Comparison of ENCODE assay signal across 22 cellular contexts in the genomic region with DNA sequence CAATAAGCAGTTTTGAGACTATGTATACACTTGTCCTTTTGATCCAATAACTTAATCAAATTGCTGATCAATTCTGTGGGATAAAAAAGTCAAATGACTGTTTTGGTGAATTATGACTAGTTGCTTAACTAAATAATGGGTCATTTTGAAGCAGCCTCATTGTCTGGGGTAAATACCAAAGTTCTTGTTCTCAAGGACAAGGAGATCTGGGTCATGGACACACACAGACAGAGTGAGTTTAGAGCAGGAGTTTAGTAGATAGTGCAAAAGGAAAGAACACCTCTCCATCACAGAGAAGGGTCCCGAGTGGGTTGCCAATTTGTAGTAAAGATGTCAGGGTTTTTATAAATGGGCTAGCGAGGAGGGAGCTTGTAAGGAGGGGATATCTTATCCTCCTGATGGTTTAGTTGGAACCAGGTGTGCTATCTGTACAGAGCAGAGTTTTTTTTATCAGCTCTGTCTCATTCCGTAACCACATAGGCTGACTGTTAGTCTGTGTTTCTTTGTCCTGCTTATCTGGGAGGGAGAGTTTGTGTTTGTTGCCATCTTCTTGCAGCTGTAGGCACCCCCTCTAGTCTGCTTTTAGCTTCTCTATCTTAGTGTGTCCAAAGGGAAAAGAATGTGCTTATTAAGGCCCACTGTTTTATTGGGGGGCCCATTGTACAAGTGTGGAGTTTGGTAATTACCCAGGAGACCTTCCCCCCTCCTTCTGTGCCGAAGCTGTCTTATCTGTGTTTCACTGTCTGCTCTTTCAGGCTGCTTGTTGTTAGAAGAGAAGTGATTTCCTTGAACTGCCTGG. TPM values are rescaled to one million over a fixed set of nuclear protein-coding genes. Genes with fewer than 3 reads are reported as not detected.
DNase-seq lines count a peak whose midpoint lies in the region; ATAC-seq, FAIRE-seq and TF ChIP-seq lines count a peak whose summit lies in the region.
"Had no signal": no experiment of that assay in that cellular context is flagged by ENCODE, and none has a peak within 500 bp of the region (broad histone marks: within the 10 kb centered on the region; RNA-seq: fewer than 3 reads in every experiment).

No MANE protein-coding gene starts in this region.

- H4K5ac ChIP-seq in mesendoderm (ENCODE audit: low read length) = no peak overlapping the region

- H2BK5ac ChIP-seq in mesendoderm (ENCODE audit: low read length) = no peak overlapping the region

- no peaks in the 10 kb centered on the region for H3K79me2 ChIP-seq in astrocyte (ENCODE audit: insufficient read depth, low read length)
- no peaks in the 10 kb centered on the region for H3K79me2 ChIP-seq in mesendoderm (ENCODE audit: control insufficient read depth, insufficient read depth, low read length)

- H3K18ac ChIP-seq in mesendoderm (ENCODE audit: low read length) = no peak overlapping the region

- peaks cover 10% of the 10 kb centered on the region for H3K4me1 ChIP-seq in astrocyte (ENCODE audit: insufficient read depth, low read length)
- H3K4me1 ChIP-seq in mesendoderm (ENCODE audit: control insufficient read depth, low read depth, low read length) = no peaks in the 10 kb centered on the region
- H3K4me1 ChIP-seq: BE2C, Peyer's patch had no signal

- no peak overlapping the region for H2AK5ac ChIP-seq in mesendoderm (ENCODE audit: low read length)

- no peak overlapping the region for H2BK15ac ChIP-seq in mesendoderm (replicated peaks; ENCODE audit: low read depth)

- peak; percentile 36 for ATAC-seq in stimulated activated memory B cell treated with anti-CD40 and anti-IgM and Interleukin-4, amounts not matched to agents 10 μg/mL and 1 μg/mL and 100 μg/mL, for 72 hours
- ATAC-seq: activated CD8-positive, alpha-beta T cell treated with anti-CD3 and anti-CD28 coated beads, Interleukin-2, amount 10 ng/mL, durations not matched to agents 7 days and 5 days; GM12878 had no signal

- no peaks in the 10 kb centered on the region for H3K27me3 Mint-ChIP-seq in astrocyte (ENCODE audit: low read depth, unreplicated experiment)
- H3K27me3 Mint-ChIP-seq in stimulated activated memory B cell treated with anti-CD40 and anti-IgM and Interleukin-4, amounts not matched to agents 10 μg/mL and 1 μg/mL and 100 μg/mL, for 72 hours = no peaks in the 10 kb centered on the region
- H3K27me3 Mint-ChIP-seq: activated naive CD8-positive, alpha-beta T cell treated with anti-CD3 and anti-CD28 coated beads for 36 hours had no signal

- peak overlapping the region; percentile 35 for H2AFZ ChIP-seq in astrocyte (ENCODE audit: low read depth, low read length)

- H3K4me2 ChIP-seq in astrocyte (ENCODE audit: low read length) (peak overlapping the region; percentile 63), mesendoderm (ENCODE audit: low read length) (no peak overlapping the region)

- H3K4me3 ChIP-seq in astrocyte (ENCODE audit: insufficient read depth, low read depth, low read length) (no peak overlapping the region), mesendoderm (ENCODE audit: low read length) (no peak overlapping the region)
- H3K4me3 ChIP-seq: GM12878, heart right ventricle, Peyer's patch had no signal

- H3K23ac ChIP-seq in mesendoderm (ENCODE audit: low read length) = no peak overlapping the region

- no CpG with 5 or more reads among the region's 4 CpGs for WGBS in mesendoderm (ENCODE audit: extremely low coverage, insufficient coverage, low lambda C conversion rate)

- H4K8ac ChIP-seq in mesendoderm (ENCODE audit: low read depth, low read length) = no peak overlapping the region

- in situ Hi-C loops in GM13976 (cut with MboI; ENCODE audit: low sequenced_read_pairs, unreplicated experiment) = no loop called here

- TF ChIP-seq CTCF in astrocyte (IDR thresholded peaks at IDR 0.05; ENCODE audit: insufficient read depth, low read depth, low read length) = no peak
- TF ChIP-seq CTCF in GM13976 (IDR thresholded peaks at IDR 0.05; ENCODE audit: borderline replicate concordance, control extremely low read depth, extremely low read depth, insufficient read depth, missing control alignments) = no peak

- no peaks in the 10 kb centered on the region for H3K36me3 ChIP-seq in astrocyte (ENCODE audit: insufficient read depth, low read length)
- no peaks in the 10 kb centered on the region for H3K36me3 ChIP-seq in mesendoderm (ENCODE audit: control insufficient read depth, insufficient read depth, low read length)
- H3K36me3 ChIP-seq: BE2C, heart right ventricle, neutrophil, Peyer's patch had no signal

- no peaks in the 10 kb centered on the region for H4K20me1 ChIP-seq in astrocyte (ENCODE audit: insufficient read depth, low read length)

- no peak overlapping the region for H3K56ac ChIP-seq in mesendoderm (ENCODE audit: low read length)

- H3K36me3 Mint-ChIP-seq in astrocyte (ENCODE audit: low read depth, unreplicated experiment) = no peaks in the 10 kb centered on the region
- H3K36me3 Mint-ChIP-seq in stimulated activated memory B cell treated with anti-CD40 and anti-IgM and Interleukin-4, amounts not matched to agents 10 μg/mL and 1 μg/mL and 100 μg/mL, for 72 hours = no peaks in the 10 kb centered on the region
- H3K36me3 Mint-ChIP-seq: activated naive CD8-positive, alpha-beta T cell treated with anti-CD3 and anti-CD28 coated beads for 36 hours; memory B cell had no signal

- no peak overlapping the region for H2BK120ac ChIP-seq in mesendoderm (ENCODE audit: low read depth, low read length)

- H3K79me1 ChIP-seq in mesendoderm (ENCODE audit: low read length) = no peaks in the 10 kb centered on the region

- no peaks in the 10 kb centered on the region for H3K9me3 ChIP-seq in astrocyte (ENCODE audit: insufficient read depth, low read depth, low read length)
- H3K9me3 ChIP-seq: BE2C, heart right ventricle, neutrophil, Peyer's patch had no signal

- no peak overlapping the region for H3K27ac Mint-ChIP-seq in astrocyte (ENCODE audit: unreplicated experiment)
- no peak overlapping the region for H3K27ac Mint-ChIP-seq in stimulated activated memory B cell treated with anti-CD40 and anti-IgM and Interleukin-4, amounts not matched to agents 10 μg/mL and 1 μg/mL and 100 μg/mL, for 72 hours
- H3K27ac Mint-ChIP-seq: activated CD8-positive, alpha-beta T cell treated with anti-CD3 and anti-CD28 coated beads, Interleukin-2, amount 10 ng/mL, durations not matched to agents 7 days and 5 days; activated naive CD8-positive, alpha-beta T cell treated with anti-CD3 and anti-CD28 coated beads for 36 hours; memory B cell had no signal

- DNase-seq in OCI-M1 (lab: John Stamatoyannopoulos, UW) (peak; percentile 94), astrocyte (ENCODE audit: low read depth) (peak; percentile 49), mesendoderm (peak; percentile 13), GM19240 (ENCODE audit: insufficient read length, low spot score) (no peak), NOMO-1 treated with dmso at 0.1 percent for 144 hours (lab: John Stamatoyannopoulos, UW; ENCODE audit: unreplicated experiment) (no peak), GM13976 (ENCODE audit: low spot score) (no peak)
- DNase-seq: activated CD8-positive, alpha-beta T cell treated with anti-CD3 and anti-CD28 coated beads, Interleukin-2, amount 10 ng/mL, durations not matched to agents 7 days and 5 days; activated naive CD8-positive, alpha-beta T cell treated with anti-CD3 and anti-CD28 coated beads for 36 hours; BE2C; GDM1; heart right ventricle; KG1; NCI-H1092; NCI-H2171 treated with DMSO at 0.1 percent for 48 hours; NCI-H82; Peyer's patch; stimulated activated CD4-positive, alpha-beta T cell treated with anti-CD3 and anti-CD28 coated beads, Interleukin-2, amount 100 ng/mL, for 48 hours had no signal

- H3K27me3 ChIP-seq in astrocyte (ENCODE audit: insufficient read depth, low read length) = no peaks in the 10 kb centered on the region
- no peaks in the 10 kb centered on the region for H3K27me3 ChIP-seq in mesendoderm (ENCODE audit: insufficient read depth, low read length, poor library complexity)
- H3K27me3 ChIP-seq: BE2C, Peyer's patch had no signal

- H3K9me3 Mint-ChIP-seq in astrocyte (ENCODE audit: unreplicated experiment) = peaks cover 2% of the 10 kb centered on the region
- no peaks in the 10 kb centered on the region for H3K9me3 Mint-ChIP-seq in stimulated activated memory B cell treated with anti-CD40 and anti-IgM and Interleukin-4, amounts not matched to agents 10 μg/mL and 1 μg/mL and 100 μg/mL, for 72 hours
- H3K9me3 Mint-ChIP-seq: activated naive CD8-positive, alpha-beta T cell treated with anti-CD3 and anti-CD28 coated beads for 36 hours; memory B cell had no signal

- no peak overlapping the region for H3K4ac ChIP-seq in mesendoderm (ENCODE audit: low read depth, low read length)

- H3K4me3 Mint-ChIP-seq in astrocyte (ENCODE audit: unreplicated experiment) = peak overlapping the region; percentile 51
- H3K4me3 Mint-ChIP-seq in stimulated activated memory B cell treated with anti-CD40 and anti-IgM and Interleukin-4, amounts not matched to agents 10 μg/mL and 1 μg/mL and 100 μg/mL, for 72 hours = no peak overlapping the region
- H3K4me3 Mint-ChIP-seq: activated CD8-positive, alpha-beta T cell treated with anti-CD3 and anti-CD28 coated beads, Interleukin-2, amount 10 ng/mL, durations not matched to agents 7 days and 5 days; activated naive CD8-positive, alpha-beta T cell treated with anti-CD3 and anti-CD28 coated beads for 36 hours; memory B cell had no signal

- peak; percentile 47 for FAIRE-seq in astrocyte (lab: Jason Lieb, UNC)
- FAIRE-seq: GM12878, keratinocyte had no signal

- H3K9ac ChIP-seq in astrocyte (ENCODE audit: low read length) = peak overlapping the region; percentile 39
- no peak overlapping the region for H3K9ac ChIP-seq in mesendoderm (ENCODE audit: low read length)

- no peak overlapping the region for H3K27ac ChIP-seq in astrocyte (ENCODE audit: low read depth, low read length)
- H3K27ac ChIP-seq in mesendoderm (ENCODE audit: low read depth, low read length) = no peak overlapping the region
- H3K27ac ChIP-seq: neutrophil, Peyer's patch had no signal

- H3K4me1 Mint-ChIP-seq in astrocyte (ENCODE audit: low read depth, unreplicated experiment) = peaks cover 11% of the 10 kb centered on the region
- H3K4me1 Mint-ChIP-seq in stimulated activated memory B cell treated with anti-CD40 and anti-IgM and Interleukin-4, amounts not matched to agents 10 μg/mL and 1 μg/mL and 100 μg/mL, for 72 hours = no peaks in the 10 kb centered on the region
- H3K4me1 Mint-ChIP-seq: activated naive CD8-positive, alpha-beta T cell treated with anti-CD3 and anti-CD28 coated beads for 36 hours; memory B cell had no signal

RNA-seq across cellular contexts. Expression of a gene that starts 48.7 kb away (rescaled TPM):
- not detected in 2 replicates for total RNA-seq in astrocyte
- 0.06 TPM for polyA plus RNA-seq in mesendoderm (2013, experiment 1 of 2)
- 0.07 TPM for polyA plus RNA-seq in mesendoderm (2013, experiment 2 of 2)
- total RNA-seq: activated CD8-positive, alpha-beta T cell treated with anti-CD3 and anti-CD28 coated beads, Interleukin-2, amount 10 ng/mL, durations not matched to agents 7 days and 5 days; GM12878; Peyer's patch had no signal
- polyA plus RNA-seq: GM12878 had no signal

RNA-seq across cellular contexts. Expression of a gene that starts 48.9 kb away (rescaled TPM):
- total RNA-seq in astrocyte = 15.3 and 15.7 TPM in 2 replicates
- polyA plus RNA-seq in mesendoderm (2013, experiment 1 of 2) = 6.7 TPM
- polyA plus RNA-seq in mesendoderm (2013, experiment 2 of 2) = 7.0 TPM

Comparison
In these comparisons a context has a peak if more than half of its experiments do, and no peak if none do; other contexts are left out.
1. DNase-seq: peak in OCI-M1 (single experiment), astrocyte (single experiment) and mesendoderm (single experiment); none in GM19240 (single experiment), NOMO-1 treated with dmso at 0.1 percent for 144 hours (single experiment) and GM13976 (single experiment).